ENCODE assay signal across 10 cellular contexts in the genomic region with DNA sequence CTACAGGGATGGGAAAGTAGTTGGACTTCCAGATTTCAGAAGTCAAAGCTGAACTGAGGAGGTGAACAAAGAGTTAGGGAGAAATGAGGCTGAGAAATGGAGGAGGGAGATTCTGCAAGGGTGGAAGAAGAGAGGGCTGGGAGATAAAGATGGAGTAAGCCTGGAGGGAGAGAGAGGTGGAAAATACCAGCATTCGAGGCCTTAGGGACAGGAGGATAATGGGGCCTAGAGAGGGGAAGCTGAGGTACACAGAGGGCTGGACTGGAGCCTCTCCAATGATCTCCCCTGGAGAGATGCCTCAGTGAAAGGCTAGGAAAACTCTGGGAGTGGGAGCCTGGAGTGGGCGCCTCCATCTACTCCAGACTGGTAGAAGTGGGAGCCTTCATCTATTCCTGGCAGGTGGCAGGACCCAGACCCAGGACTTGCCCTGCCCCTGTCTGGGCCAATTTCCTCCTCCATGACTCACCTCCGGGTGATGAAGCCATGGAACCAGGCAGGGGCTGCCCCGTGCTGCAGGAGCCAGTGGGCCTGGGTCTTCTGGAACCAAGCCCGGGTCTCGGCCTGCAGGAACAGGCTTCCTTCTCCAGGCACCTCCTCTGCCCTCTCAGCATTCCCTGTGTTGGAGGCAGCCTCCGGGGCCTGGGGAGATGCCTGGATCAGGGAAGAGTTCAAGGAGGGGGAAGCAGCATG. TPM values are rescaled to one million over a fixed set of nuclear protein-coding genes. Genes with fewer than 3 reads are reported as not detected.
DNase-seq lines count a peak whose midpoint lies in the region; ATAC-seq and TF ChIP-seq lines count a peak whose summit lies in the region.
"Had no signal": no experiment of that assay in that cellular context is flagged by ENCODE, and none has a peak within 500 bp of the region (broad histone marks: within the 10 kb centered on the region; RNA-seq: fewer than 3 reads in every experiment).

No MANE protein-coding gene starts in this region.

- H3K9ac ChIP-seq in duodenal mucosa (ENCODE audit: low read depth in 1 of 2, low read length in 2 of 2) = peak overlapping the region in 1 of 2 donors; percentile 72

- no peaks in the 10 kb centered on the region for H3K27me3 ChIP-seq in CD4-positive, CD25-positive, alpha-beta regulatory T cell (ENCODE audit: control insufficient read depth, insufficient read depth, low read length)
- H3K27me3 ChIP-seq in duodenal mucosa (ENCODE audit: control insufficient read depth in 1 of 2, insufficient read depth in 2 of 2, low read length in 2 of 2) = no peaks in the 10 kb centered on the region

- no peaks in the 10 kb centered on the region for H3K9me3 ChIP-seq in CD4-positive, CD25-positive, alpha-beta regulatory T cell (ENCODE audit: control insufficient read depth in 2 of 2, low read length in 2 of 2)
- no peaks in the 10 kb centered on the region for H3K9me3 ChIP-seq in duodenal mucosa (ENCODE audit: control insufficient read depth in 1 of 2, low read length in 2 of 2)

- H3K9me3 Mint-ChIP-seq in CD4-positive, CD25-positive, alpha-beta regulatory T cell = no peaks in the 10 kb centered on the region
- H3K9me3 Mint-ChIP-seq in nephron = no peaks in the 10 kb centered on the region

- peaks cover 24% of the 10 kb centered on the region for H3K36me3 Mint-ChIP-seq in CD4-positive, CD25-positive, alpha-beta regulatory T cell
- no peaks in the 10 kb centered on the region for H3K36me3 Mint-ChIP-seq in nephron (ENCODE audit: low read depth)

- peaks cover 8% of the 10 kb centered on the region for H3K27me3 Mint-ChIP-seq in CD4-positive, CD25-positive, alpha-beta regulatory T cell
- peaks cover 20% of the 10 kb centered on the region for H3K27me3 Mint-ChIP-seq in nephron (ENCODE audit: low read depth)

- peak overlapping the region; percentile 85 for H3K4me3 ChIP-seq in CD4-positive, CD25-positive, alpha-beta regulatory T cell (ENCODE audit: low read depth, low read length)
- H3K4me3 ChIP-seq in duodenal mucosa (ENCODE audit: low read depth in 1 of 2, low read length in 2 of 2) = peak overlapping the region; percentile 62 to 72

- TF ChIP-seq CTCF in VCaP (conservative IDR thresholded peaks at IDR 0.05) = no peak
- no peak for TF ChIP-seq CTCF in nephron (IDR thresholded peaks at IDR 0.05; ENCODE audit: unreplicated experiment in 3 of 3)
- no peak for TF ChIP-seq CTCF in omental fat pad (IDR thresholded peaks at IDR 0.05)

- peak overlapping the region; percentile 99 for H3K27ac ChIP-seq in CD4-positive, CD25-positive, alpha-beta regulatory T cell (ENCODE audit: insufficient read depth, low read length, poor library complexity, severe bottlenecking)
- H3K27ac ChIP-seq in VCaP = peak overlapping the region; percentile 34; the same call in 1 of the 2 replicates
- no peak overlapping the region for H3K27ac ChIP-seq in duodenal mucosa (ENCODE audit: low read depth, low read length)

- peak overlapping the region; percentile 92 to 94 (median 94) for H3K4me3 Mint-ChIP-seq in CD4-positive, CD25-positive, alpha-beta regulatory T cell
- H3K4me3 Mint-ChIP-seq in nephron = peak overlapping the region; percentile 31 to 67 (median 59)

- peak in 2 of 3 donors; percentile 29 to 55 for DNase-seq in CD4-positive, CD25-positive, alpha-beta regulatory T cell
- DNase-seq in HuH-7 (ENCODE audit: low spot score) = no peak
- no peak for DNase-seq in NCI-H748 (lab: John Stamatoyannopoulos, UW; ENCODE audit: unreplicated experiment)
- DNase-seq in NCI-H82 treated with DMSO at 0.1 percent for 48 hours (lab: John Stamatoyannopoulos, UW; ENCODE audit: unreplicated experiment) = no peak
- DNase-seq in omental fat pad (ENCODE audit: low spot score) = no peak
- DNase-seq: DND-41, foreskin melanocyte had no signal

- no peak for ATAC-seq in CD4-positive, CD25-positive, alpha-beta regulatory T cell (ENCODE audit: low read depth in 2 of 2)
- no peak for ATAC-seq in omental fat pad (ENCODE audit: low FRiP score)

- H3K36me3 ChIP-seq in CD4-positive, CD25-positive, alpha-beta regulatory T cell (ENCODE audit: control insufficient read depth, insufficient read depth, low read length) = peaks cover 23% of the 10 kb centered on the region
- no peaks in the 10 kb centered on the region for H3K36me3 ChIP-seq in duodenal mucosa (ENCODE audit: control insufficient read depth in 1 of 2, insufficient read depth in 2 of 2, low read length in 2 of 2)

- peaks cover 16 to 70% (median 35%) of the 10 kb centered on the region in 4 donors for H3K4me1 Mint-ChIP-seq in CD4-positive, CD25-positive, alpha-beta regulatory T cell
- H3K4me1 Mint-ChIP-seq in nephron = peaks cover 50% of the 10 kb centered on the region

- H3K27ac Mint-ChIP-seq in CD4-positive, CD25-positive, alpha-beta regulatory T cell = peak overlapping the region; percentile 100
- H3K27ac Mint-ChIP-seq in nephron = peak overlapping the region; percentile 86 to 91 (median 91)

- H3K4me1 ChIP-seq in CD4-positive, CD25-positive, alpha-beta regulatory T cell (ENCODE audit: control insufficient read depth, insufficient read depth, low read length, poor library complexity, severe bottlenecking) = peaks cover 62% of the 10 kb centered on the region
- H3K4me1 ChIP-seq in duodenal mucosa (ENCODE audit: control insufficient read depth in 1 of 2, insufficient read depth in 2 of 2, low read length in 2 of 2) = peaks cover 19 to 24% of the 10 kb centered on the region in 2 donors

RNA-seq across cellular contexts. Expression of a gene that starts 1.9 kb away (rescaled TPM):
- 158 TPM for total RNA-seq in CD4-positive, CD25-positive, alpha-beta regulatory T cell
- polyA plus RNA-seq in CD4-positive, CD25-positive, alpha-beta regulatory T cell = 10 to 100 TPM; 27.3 to 36.4 (median 31.2) TPM
- 1 to 10 TPM; 2.2 to 6.5 (median 3.7) TPM for total RNA-seq in omental fat pad

RNA-seq across cellular contexts. Expression of a gene that starts 44.2 kb away (rescaled TPM):
- total RNA-seq in CD4-positive, CD25-positive, alpha-beta regulatory T cell = 0.07 TPM
- polyA plus RNA-seq in CD4-positive, CD25-positive, alpha-beta regulatory T cell = not detected
- total RNA-seq in omental fat pad = under 1 TPM in 3 of 4 donors, not detected in 1; 0.06 to 0.12 (median 0.09) TPM

RNA-seq across cellular contexts. Expression of a gene that starts 45.9 kb away (rescaled TPM):
- 0.91 TPM for total RNA-seq in CD4-positive, CD25-positive, alpha-beta regulatory T cell
- under 1 TPM in 3 of 4 donors, not detected in 1; 0.06 to 0.44 (median 0.10) TPM for polyA plus RNA-seq in CD4-positive, CD25-positive, alpha-beta regulatory T cell
- 1 to 10 TPM; 1.3 to 6.3 (median 1.6) TPM for total RNA-seq in omental fat pad

RNA-seq across cellular contexts. Expression of a gene that starts 47.4 kb away (rescaled TPM):
- total RNA-seq in CD4-positive, CD25-positive, alpha-beta regulatory T cell = 67.8 TPM
- polyA plus RNA-seq in CD4-positive, CD25-positive, alpha-beta regulatory T cell = 10 to 100 TPM; 35.5 to 43.3 (median 36.4) TPM
- 10 to 100 TPM; 25.5 to 34.7 (median 28.2) TPM for total RNA-seq in omental fat pad

Comparison
In these comparisons a context has a peak if more than half of its experiments do, and no peak if none do; other contexts are left out.
1. DNase-seq: peak in CD4-positive, CD25-positive, alpha-beta regulatory T cell (2 of 3); none in HuH-7 (single experiment), NCI-H748 (single experiment), NCI-H82 treated with DMSO at 0.1 percent for 48 hours (single experiment) and omental fat pad (single experiment).
2. RNA of a gene that starts 1.9 kb away (total RNA-seq): 158 TPM in CD4-positive, CD25-positive, alpha-beta regulatory T cell (single experiment); 2.2 to 6.5 TPM in omental fat pad; every median in the first group is over 10 times any median in the second.